14 cellular contexts compared by ENCODE assay signal in genomic region chr15:62734706-62735105, GRCh38.
"Had no signal": no experiment of that assay in that cellular context is flagged by ENCODE, and none has a peak within 500 bp of the region (broad histone marks: within the 10 kb centered on the region; RNA-seq: fewer than 3 reads in every experiment).

No MANE protein-coding gene starts in this region.

- DNase-seq: activated CD4-positive, alpha-beta T cell treated with anti-CD3 and anti-CD28 coated beads for 48 hours; activated naive CD4-positive, alpha-beta T cell treated with anti-CD3 and anti-CD28 coated beads, Interleukin-2, amount 50 U/mL, for 16 hours; activated T-cell treated with anti-CD3 and anti-CD28 coated beads for 4 hours; brain microvascular endothelial cell; dermis blood vessel endothelial cell; hypothalamus; left colon; naive thymus-derived CD4-positive, alpha-beta T cell; posterior cingulate gyrus; thyroid gland; uterus had no signal

- H3K36me3 ChIP-seq: brain microvascular endothelial cell, neutrophil, uterus had no signal

- H3K27ac ChIP-seq: brain microvascular endothelial cell, neutrophil, skin epidermis, thyroid gland, uterus had no signal

- H3K4me3 ChIP-seq: lung, skin epidermis, thyroid gland, uterus had no signal

- H3K9me3 ChIP-seq: neutrophil, thyroid gland, uterus had no signal

- H3K4me1 ChIP-seq: thyroid gland, uterus had no signal

- H3K4me3 Mint-ChIP-seq: naive thymus-derived CD4-positive, alpha-beta T cell had no signal

- H3K27ac Mint-ChIP-seq: naive thymus-derived CD4-positive, alpha-beta T cell had no signal

- H3K27me3 ChIP-seq: brain microvascular endothelial cell, neutrophil, thyroid gland, uterus had no signal

- ATAC-seq: left colon; naive thymus-derived CD4-positive, alpha-beta T cell had no signal
